ENCODE assay signal across 11 cellular contexts in genomic region chr12:9867531-9867930, GRCh38. TPM values are rescaled to one million over a fixed set of nuclear protein-coding genes. Genes with fewer than 3 reads are reported as not detected.
A peak's percentile ranks its signal among the peaks of the same experiment; 100 is the strongest.
DNase-seq lines count a peak whose midpoint lies in the region; ATAC-seq, FAIRE-seq and TF ChIP-seq lines count a peak whose summit lies in the region.
"Had no signal": no experiment of that assay in that cellular context is flagged by ENCODE, and none has a peak within 500 bp of the region (broad histone marks: within the 10 kb centered on the region; RNA-seq: fewer than 3 reads in every experiment).

No MANE protein-coding gene starts in this region.

- TF ChIP-seq RAD21 in K562 (CRISPR knock-in tag; conservative IDR thresholded peaks at IDR 0.05 in 1 of 2, IDR thresholded peaks at IDR 0.05 in 1 of 2), result no peak

- H3K9me3 ChIP-seq in HAP-1, result no peaks in the 10 kb centered on the region
- H3K9me3 ChIP-seq in K562 (replicated peaks; ENCODE audit: control insufficient read depth, insufficient read depth, low read depth, low read length), result no peaks in the 10 kb centered on the region

- H2AFZ ChIP-seq in ACC112 (ENCODE audit: low read length, unreplicated experiment) (peak overlapping the region; percentile 14), K562 (ENCODE audit: low read depth, low read length) (peak overlapping the region; percentile 64)

- no peaks in the 10 kb centered on the region for H3K9me1 ChIP-seq in K562 (ENCODE audit: control insufficient read depth, insufficient read depth, low read length)

- ATAC-seq in K562, result no peak; the same call in 2 of the 3 replicates
- no peak for ATAC-seq in naive B cell (ENCODE audit: low read depth in 2 of 2)
- ATAC-seq in GM19035 (IDR thresholded peaks at IDR 0.05; ENCODE audit: unreplicated experiment), result no peak
- ATAC-seq in HG03097 (IDR thresholded peaks at IDR 0.05; ENCODE audit: low FRiP score, unreplicated experiment), result no peak

- CTCF ChIA-PET in K562 (lab: Yijun Ruan, JAX; ENCODE audit: low intra/inter-chr PET ratio), result no interaction called here

- H3K9ac ChIP-seq in K562 (ENCODE audit: insufficient read depth in 1 of 2, low read depth in 2 of 2, low read length in 2 of 2), result peak overlapping the region in 1 of 2 experiments; percentile 57; a peak in 3 of 4 replicates

- in situ Hi-C loops in HAP-1 (cut with MboI; ENCODE audit: low sequenced_read_pairs) (no loop called here), K562 (cut with MboI) (no loop called here)

- POLR2A ChIA-PET in K562 (lab: Yijun Ruan, JAX), result interaction anchor here (1.1 to 1.5 kb wide), 2 partner anchors 10 to 16 kb away, joined by 3 to 4 read pairs; no protein-coding TSS in a partner anchor

- intact Hi-C loops in K562 (cut with micrococcal nuclease), result no loop called here

- TF ChIP-seq CTCF in K562 (IDR thresholded peaks at IDR 0.05 in 2 of 3, conservative IDR thresholded peaks at IDR 0.05 in 1 of 3; ENCODE audit: insufficient read depth in 2 of 3, low read depth in 1 of 3, low read length in 3 of 3), result no peak

- BruUV-seq in K562 (replicated peaks; lab: Mats Ljungman, UMichigan), result no TSS peak

- no peak for TF ChIP-seq POLR2A in K562 (conservative IDR thresholded peaks at IDR 0.05)

- FAIRE-seq in K562 (lab: Jason Lieb, UNC), result no peak

- no peaks in the 10 kb centered on the region for H3K27me3 ChIP-seq in ACC112 (ENCODE audit: insufficient read depth, low read length)
- no peaks in the 10 kb centered on the region for H3K27me3 ChIP-seq in HAP-1 (ENCODE audit: low read depth)
- H3K27me3 ChIP-seq in K562 (ENCODE audit: control insufficient read depth in 2 of 2, insufficient read depth in 2 of 2, low read length in 2 of 2), result no peaks in the 10 kb centered on the region

- no peak for TF ChIP-seq EP300 in K562 (IDR thresholded peaks at IDR 0.05; ENCODE audit: low read length)

- H4K20me1 ChIP-seq in K562 (replicated peaks; ENCODE audit: control insufficient read depth, insufficient read depth, low read length), result no peaks in the 10 kb centered on the region

- peak overlapping the region; percentile 80 to 96 (median 92) for H3K4me3 Mint-ChIP-seq in naive B cell

- H3K27ac ChIP-seq in ACC112 (ENCODE audit: low read depth, low read length), result peak overlapping the region; percentile 37; the same call in 1 of the 2 replicates
- peak overlapping the region; percentile 58 for H3K27ac ChIP-seq in K562 (ENCODE audit: extremely low read depth, low read depth, low read length)

- WGBS in K562 (ENCODE audit: insufficient coverage, low coverage, missing lambda C conversion rate), result 7% methylated on average over 4 of the region's 4 CpGs

- H3K4me2 ChIP-seq in K562 (ENCODE audit: insufficient read depth, low read length), result peak overlapping the region; percentile 63

- H3K4me1 ChIP-seq in ACC112 (ENCODE audit: control insufficient read depth, insufficient read depth, low read length, unreplicated experiment) (peaks cover 12% of the 10 kb centered on the region), HAP-1 (peaks cover 65% of the 10 kb centered on the region), K562 (replicated peaks in 1 of 2; ENCODE audit: control insufficient read depth in 2 of 2, insufficient read depth in 2 of 2, low read length in 2 of 2) (no peaks in the 10 kb centered on the region; a peak in 1 of 5 replicates)

- peaks cover 40% of the 10 kb centered on the region for H3K79me2 ChIP-seq in ACC112 (ENCODE audit: control insufficient read depth, insufficient read depth, low read length, unreplicated experiment)
- no peaks in the 10 kb centered on the region for H3K79me2 ChIP-seq in K562 (ENCODE audit: control insufficient read depth, insufficient read depth, low read length)

- H3K4me1 Mint-ChIP-seq in naive B cell, result peaks cover 42 to 64% (median 51%) of the 10 kb centered on the region in 3 donors

- peaks cover 17 to 19% of the 10 kb centered on the region in 2 donors for H3K36me3 Mint-ChIP-seq in naive B cell

- peak overlapping the region; percentile 77 for H3K4me3 ChIP-seq in ACC112 (ENCODE audit: low read depth, low read length)
- H3K4me3 ChIP-seq in HAP-1, result peak overlapping the region; percentile 30
- H3K4me3 ChIP-seq in K562, result peak overlapping the region; percentile 20

- DNase-seq in HAP-1 (ENCODE audit: low spot score in 2 of 2) (peak in 1 of 2 experiments; percentile 26), K562 (ENCODE audit: extremely low read depth in 1 of 4, low spot score in 3 of 4) (no peak), naive B cell (no peak), globus pallidus (ENCODE audit: low spot score) (no peak), NCI-H2171 treated with DMSO at 0.1 percent for 48 hours (lab: John Stamatoyannopoulos, UW) (no peak)
- DNase-seq: SIG-M5 had no signal

- 0 out of 2 replicates have a peak, but pooled peaks cover 3% of the 10 kb centered on the region for H3K36me3 ChIP-seq in ACC112 (ENCODE audit: insufficient read depth, low read length)
- no peaks in the 10 kb centered on the region; the same call in 1 of the 2 replicates for H3K36me3 ChIP-seq in HAP-1 (replicated peaks)
- H3K36me3 ChIP-seq in K562 (ENCODE audit: control insufficient read depth, insufficient read depth, low read length), result no peaks in the 10 kb centered on the region

- no peaks in the 10 kb centered on the region for H3K27me3 Mint-ChIP-seq in naive B cell

- peaks cover 4 to 17% (median 13%) of the 10 kb centered on the region in 7 donors for H3K9me3 Mint-ChIP-seq in naive B cell

- peak overlapping the region; percentile 58 to 98 (median 84) for H3K27ac Mint-ChIP-seq in naive B cell

TF ChIP-seq in K562, 482 proteins besides CTCF, POLR2A, EP300 and RAD21 (continues in another document):
- TF ChIP-seq NFE2 (IDR thresholded peaks at IDR 0.05; ENCODE audit: low read depth), result 0 out of 2 replicates have a peak, but pooled peaks have one; percentile 24
- TF ChIP-seq SMARCE1 (IDR thresholded peaks at IDR 0.05), result 0 out of 2 replicates have a peak, but pooled peaks have one; percentile 27

RNA-seq across cellular contexts. Expression of gene CLEC2B, which starts 1.6 kb away (rescaled TPM):
- total RNA-seq in K562 (2011; cell fraction: chromatin; rRNA removed; ENCODE audit: low replicate concordance), result 1.1 and 4.5 TPM in 2 replicates
- total RNA-seq in K562 (2011; cell fraction: nucleolus; rRNA removed), result 0.33 and 0.66 TPM in 2 replicates
- 1.5 and 2.3 TPM in 2 replicates for total RNA-seq in K562 (2011; cell fraction: nucleoplasm; rRNA removed)
- 1.2 and 1.3 TPM in 2 replicates for total RNA-seq in K562 (2014; rRNA removed)
- 2.3 and 2.8 TPM in 2 replicates for total RNA-seq in K562 (2014; rRNA removed; fragmentation: Illumina TruSeq; extraction: Trizol)
- total RNA-seq in K562 (2015; rRNA removed; fragmentation: Illumina TruSeq; extraction: Trizol), result 5.8 and 5.9 TPM in 2 replicates
- 1.8 and 2.1 TPM in 2 replicates for total RNA-seq in K562 (2021)
- 3.2 and 6.6 TPM in 2 replicates for polyA plus RNA-seq in K562 (2011; rRNA removed)
- 0.30 and 2.3 TPM in 2 replicates for polyA plus RNA-seq in K562 (2011; cell fraction: cytosol; rRNA removed)
- 0.80 and 3.2 TPM in 2 replicates for polyA plus RNA-seq in K562 (2011; cell fraction: nucleus; rRNA removed)
- 2.5 and 4.1 TPM in 2 replicates for polyA plus RNA-seq in K562 (2012)
- polyA plus RNA-seq in K562 (2014; fragmentation: Illumina TruSeq; extraction: Trizol), result 2.1 and 2.9 TPM in 2 replicates
- polyA plus RNA-seq in K562 (2014; fragmentation: Nextera tagmentation; extraction: Ambion mirVana), result 1 to 10 TPM; 4.3 to 5.2 TPM
- polyA plus RNA-seq in K562 (2014; rRNA removed), result 2.1 and 2.9 TPM in 2 replicates
- 3.2 and 5.2 TPM in 2 replicates for polyA minus RNA-seq in K562 (2011; rRNA and poly(A)+ RNA removed)
- polyA minus RNA-seq in K562 (2011; cell fraction: cytosol; rRNA and poly(A)+ RNA removed), result 2.0 and 3.1 TPM in 2 replicates
- 1.8 and 4.0 TPM in 2 replicates for polyA minus RNA-seq in K562 (2011; cell fraction: nucleus; rRNA and poly(A)+ RNA removed)
- 10 to 100 TPM; 47.2 to 85.8 (median 61.3) TPM for polyA plus RNA-seq in naive B cell (ENCODE audit: low read depth in 6 of 6)

RNA-seq across cellular contexts. Expression of gene KLRF2, which starts 13.8 kb away (rescaled TPM):
- not detected in 2 replicates for total RNA-seq in K562 (2011; cell fraction: chromatin; rRNA removed; ENCODE audit: low replicate concordance)
- total RNA-seq in K562 (2011; cell fraction: nucleolus; rRNA removed), result not detected in 2 replicates
- total RNA-seq in K562 (2011; cell fraction: nucleoplasm; rRNA removed), result not detected in 2 replicates
- total RNA-seq in K562 (2014; rRNA removed), result not detected in 2 replicates
- not detected in 2 replicates for total RNA-seq in K562 (2014; rRNA removed; fragmentation: Illumina TruSeq; extraction: Trizol)
- total RNA-seq in K562 (2015; rRNA removed; fragmentation: Illumina TruSeq; extraction: Trizol), result not detected in 2 replicates
- not detected in 2 replicates for total RNA-seq in K562 (2021)
- polyA plus RNA-seq in K562 (2011; rRNA removed), result not detected in 2 replicates
- not detected in 2 replicates for polyA plus RNA-seq in K562 (2011; cell fraction: cytosol; rRNA removed)
- not detected in 2 replicates for polyA plus RNA-seq in K562 (2011; cell fraction: nucleus; rRNA removed)
- polyA plus RNA-seq in K562 (2012), result not detected in 2 replicates
- not detected in 2 replicates for polyA plus RNA-seq in K562 (2014; fragmentation: Illumina TruSeq; extraction: Trizol)
- not detected for polyA plus RNA-seq in K562 (2014; fragmentation: Nextera tagmentation; extraction: Ambion mirVana)
- not detected in 2 replicates for polyA plus RNA-seq in K562 (2014; rRNA removed)
- not detected in 2 replicates for polyA minus RNA-seq in K562 (2011; rRNA and poly(A)+ RNA removed)
- not detected in 2 replicates for polyA minus RNA-seq in K562 (2011; cell fraction: cytosol; rRNA and poly(A)+ RNA removed)
- not detected in 2 replicates for polyA minus RNA-seq in K562 (2011; cell fraction: nucleus; rRNA and poly(A)+ RNA removed)
- not detected for polyA plus RNA-seq in naive B cell (ENCODE audit: low read depth in 6 of 6)
- total RNA-seq: Daoy, mucosa of gallbladder had no signal

RNA-seq across cellular contexts. Expression of gene KLRF1, which starts 40.2 kb away (rescaled TPM):
- 0.42 and 1.4 TPM in 2 replicates for total RNA-seq in K562 (2011; cell fraction: chromatin; rRNA removed; ENCODE audit: low replicate concordance)
- 0.53 TPM in 1 of 2 replicates, not detected in the other for total RNA-seq in K562 (2011; cell fraction: nucleolus; rRNA removed)
- total RNA-seq in K562 (2011; cell fraction: nucleoplasm; rRNA removed), result 2.4 TPM in 1 of 2 replicates, not detected in the other
- total RNA-seq in K562 (2014; rRNA removed) (0.24 and 0.77 TPM in 2 replicates), K562 (2014; rRNA removed; fragmentation: Illumina TruSeq; extraction: Trizol) (0.99 and 1.1 TPM in 2 replicates), K562 (2015; rRNA removed; fragmentation: Illumina TruSeq; extraction: Trizol) (0.90 and 1.1 TPM in 2 replicates), K562 (2021) (0.72 and 1.3 TPM in 2 replicates)
- polyA plus RNA-seq in K562 (2011; rRNA removed) (1.1 and 1.3 TPM in 2 replicates), K562 (2014; fragmentation: Illumina TruSeq; extraction: Trizol) (1.00 and 1.3 TPM in 2 replicates), K562 (2014; fragmentation: Nextera tagmentation; extraction: Ambion mirVana) (under 1 TPM; 0.48 to 0.53 TPM), K562 (2014; rRNA removed) (1.8 and 2.1 TPM in 2 replicates), naive B cell (ENCODE audit: low read depth in 6 of 6) (1 to 10 TPM in 5 of 6 donors, not detected in 1; 1.6 to 5.6 (median 2.4) TPM)
- 0.71 TPM in 1 of 2 replicates, not detected in the other for polyA plus RNA-seq in K562 (2011; cell fraction: cytosol; rRNA removed)
- 0.55 and 2.5 TPM in 2 replicates for polyA plus RNA-seq in K562 (2011; cell fraction: nucleus; rRNA removed)
- polyA plus RNA-seq in K562 (2012), result 1.0 and 1.1 TPM in 2 replicates
- polyA minus RNA-seq in K562 (2011; rRNA and poly(A)+ RNA removed), result 0.21 and 0.36 TPM in 2 replicates
- not detected in 2 replicates for polyA minus RNA-seq in K562 (2011; cell fraction: cytosol; rRNA and poly(A)+ RNA removed)
- 0.78 TPM in 1 of 2 replicates, not detected in the other for polyA minus RNA-seq in K562 (2011; cell fraction: nucleus; rRNA and poly(A)+ RNA removed)
- total RNA-seq: Daoy, mucosa of gallbladder had no signal

Comparison
In these comparisons a context has a peak if more than half of its experiments do, and no peak if none do; other contexts are left out.
1. H3K4me3 ChIP-seq: peak in every context shown above with its lines; median percentile 77 in ACC112; 30 in HAP-1; 20 in K562.
2. RNA of gene CLEC2B, which starts 1.6 kb away (polyA plus RNA-seq): 47.2 to 85.8 TPM in naive B cell; 0.30 to 6.6 TPM in K562; every median in the first group is over 4 times any median in the second.